ENCODE assay signal across 14 cellular contexts in the genomic region with DNA sequence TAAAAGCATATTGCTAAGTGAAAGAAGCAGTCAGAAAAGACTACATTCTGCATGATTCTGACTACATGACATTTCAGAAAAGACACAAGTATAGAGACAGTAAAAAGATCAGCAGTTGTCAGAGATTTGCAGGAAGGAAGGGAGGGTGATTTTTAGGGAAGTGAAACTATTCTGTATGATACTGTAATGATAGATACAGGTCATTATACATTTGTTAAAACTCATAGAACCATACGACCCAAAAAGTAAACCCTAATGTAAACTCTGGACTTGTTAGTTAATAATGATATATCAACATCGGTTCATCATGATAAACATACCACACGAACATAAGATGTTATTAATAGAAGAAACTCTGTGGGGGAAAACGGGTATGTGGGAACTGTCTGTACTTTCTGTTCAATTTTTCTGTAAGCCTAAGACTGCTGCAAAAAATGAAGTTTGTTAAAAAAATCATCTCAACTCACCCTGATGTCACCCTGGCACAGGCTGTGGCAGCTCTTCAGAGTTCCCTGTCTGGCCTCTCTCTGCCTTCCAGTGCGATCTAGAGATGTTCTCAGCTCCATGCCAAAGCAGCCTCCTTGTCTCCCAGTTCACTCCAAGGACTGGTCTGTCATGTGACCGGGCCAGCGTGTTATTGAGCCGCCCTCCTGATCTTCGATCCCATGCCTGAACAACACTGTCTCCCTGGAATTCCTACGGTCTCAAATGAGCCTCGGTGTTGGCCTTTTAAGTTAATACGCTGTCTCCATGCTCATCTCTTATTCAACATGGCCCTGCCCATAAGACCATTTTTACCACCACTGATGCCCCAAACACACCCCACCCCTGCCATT. TPM values are rescaled to one million over a fixed set of nuclear protein-coding genes. Genes with fewer than 3 reads are reported as not detected.
DNase-seq lines count a peak whose midpoint lies in the region; ATAC-seq, FAIRE-seq and TF ChIP-seq lines count a peak whose summit lies in the region.
"Had no signal": no experiment of that assay in that cellular context is flagged by ENCODE, and none has a peak within 500 bp of the region (broad histone marks: within the 10 kb centered on the region; RNA-seq: fewer than 3 reads in every experiment).

No MANE protein-coding gene starts in this region.

- H3K4me3 ChIP-seq in GM12878 (peak overlapping the region; percentile 20; the same call in 1 of the 2 replicates), aorta (ENCODE audit: low read length in 2 of 2) (no peak overlapping the region)
- H3K4me3 ChIP-seq in CD4-positive, alpha-beta memory T cell (ENCODE audit: low read length in 2 of 2), result no peak overlapping the region
- H3K4me3 ChIP-seq: skin epidermis had no signal

- in situ Hi-C loops in GM12878 (cut with MboI), result no loop called here

- no peak overlapping the region for H3K9ac ChIP-seq in GM12878 (ENCODE audit: control insufficient read depth, insufficient read depth, low read length)

- SMC1A ChIA-PET in GM12878 (lab: Charles Lee; ENCODE audit: uncharacterized antibody, unreplicated experiment), result interaction anchor here (0.9 to 5.7 kb wide), 13 partner anchors 9 to 241 kb away, joined by 3 to 40 read pairs (median 4); partner anchors contain the start of gene PRLR

- no peaks in the 10 kb centered on the region for H3K9me3 ChIP-seq in GM12878 (replicated peaks; ENCODE audit: control insufficient read depth, insufficient read depth, low read length)
- no peaks in the 10 kb centered on the region for H3K9me3 ChIP-seq in aorta (ENCODE audit: control insufficient read depth, low read length)
- no peaks in the 10 kb centered on the region for H3K9me3 ChIP-seq in CD4-positive, alpha-beta memory T cell (ENCODE audit: control insufficient read depth in 1 of 2, low read length in 2 of 2)

- no TSS peak for BruUV-seq in GM12878 (replicated peaks; lab: Mats Ljungman, UMichigan)

- CTCF ChIA-PET in GM12878 (lab: Yijun Ruan, JAX), result interaction anchor here (1.1 to 5.7 kb wide), 8 partner anchors 9 to 241 kb away, joined by 3 to 33 read pairs (median 6); partner anchors contain the start of gene PRLR
- CTCF ChIA-PET in CD4-positive, alpha-beta memory T cell (lab: Charles Lee; ENCODE audit: partially characterized antibody), result no interaction called here

- H3K4me1 ChIP-seq in GM12878 (ENCODE audit: control insufficient read depth, insufficient read depth, low read length) (peaks cover 15% of the 10 kb centered on the region), aorta (ENCODE audit: control insufficient read depth in 1 of 2, insufficient read depth in 2 of 2, low read length in 2 of 2) (peaks cover 0 to 1% of the 10 kb centered on the region in 2 donors)
- no peaks in the 10 kb centered on the region for H3K4me1 ChIP-seq in CD4-positive, alpha-beta memory T cell (ENCODE audit: insufficient read depth, low read length)

- peak overlapping the region; percentile 57 for H3K4me2 ChIP-seq in GM12878 (ENCODE audit: control insufficient read depth, insufficient read depth)

- intact Hi-C loops in GM12878 (cut with micrococcal nuclease; ENCODE audit: unreplicated experiment), result no loop called here
- intact Hi-C loops in aorta (cut with DNase I), result no loop called here
- intact Hi-C loops in CD4-positive, alpha-beta memory T cell (cut with micrococcal nuclease), result no loop called here

- H3K79me2 ChIP-seq in GM12878 (ENCODE audit: control insufficient read depth, insufficient read depth, low read length), result no peaks in the 10 kb centered on the region

- H3K27ac ChIP-seq in GM12878 (ENCODE audit: control insufficient read depth, insufficient read depth) (peak overlapping the region; percentile 30; the same call in 1 of the 2 replicates), aorta (ENCODE audit: low read depth in 1 of 2, low read length in 2 of 2) (no peak overlapping the region)
- no peak overlapping the region for H3K27ac ChIP-seq in CD4-positive, alpha-beta memory T cell (ENCODE audit: low read depth, low read length)

- no peak for TF ChIP-seq RAD21 in GM12878 (IDR thresholded peaks at IDR 0.05; ENCODE audit: insufficient read depth, low read depth, low read length)

- no peak for TF ChIP-seq POLR2A in GM12878 (IDR thresholded peaks at IDR 0.05; ENCODE audit: low read depth, low read length)

- RAD21 ChIA-PET in GM12878 (lab: Charles Lee; ENCODE audit: unreplicated experiment), result interaction anchor here (0.8 to 3.1 kb wide), 7 partner anchors 9 to 34 kb away, joined by 3 to 18 read pairs (median 4); no protein-coding TSS in a partner anchor

- TF ChIP-seq EP300 in GM12878 (IDR thresholded peaks at IDR 0.05; ENCODE audit: borderline replicate concordance in 1 of 2, control insufficient read depth in 1 of 2, low read depth in 2 of 2, low read length in 2 of 2), result peak in 1 of 2 experiments; percentile 79; a peak in 2 of 4 replicates

- H3K27me3 ChIP-seq in GM12878 (replicated peaks in 1 of 2; ENCODE audit: control insufficient read depth in 2 of 2, insufficient read depth in 2 of 2, low read length in 1 of 2), result no peaks in the 10 kb centered on the region
- no peaks in the 10 kb centered on the region for H3K27me3 ChIP-seq in aorta (ENCODE audit: control insufficient read depth in 1 of 2, insufficient read depth in 2 of 2, low read length in 1 of 2)
- H3K27me3 ChIP-seq in CD4-positive, alpha-beta memory T cell (ENCODE audit: insufficient read depth, low read length), result no peaks in the 10 kb centered on the region

- peaks cover 8 to 22% of the 10 kb centered on the region in 2 donors for H3K27me3 Mint-ChIP-seq in CD4-positive, alpha-beta memory T cell

- no peaks in the 10 kb centered on the region for H3K36me3 ChIP-seq in GM12878 (ENCODE audit: control insufficient read depth in 2 of 2, insufficient read depth in 2 of 2, low read length in 1 of 2)
- no peaks in the 10 kb centered on the region for H3K36me3 ChIP-seq in aorta (ENCODE audit: control insufficient read depth in 1 of 2, insufficient read depth in 2 of 2, low read length in 1 of 2)
- no peaks in the 10 kb centered on the region for H3K36me3 ChIP-seq in CD4-positive, alpha-beta memory T cell (ENCODE audit: insufficient read depth, low read length)

- DNase-seq in GM12878 (ENCODE audit: low read depth, low spot score) (peak; percentile 36), aorta (no peak), amniotic stem cell (lab: John Stamatoyannopoulos, UW) (no peak)
- DNase-seq in activated CD4-positive, alpha-beta T cell treated with anti-CD3 and anti-CD28 coated beads for 48 hours, result no peak
- no peak for DNase-seq in CD4-positive, alpha-beta memory T cell
- DNase-seq: activated CD4-positive, alpha-beta memory T cell treated with anti-CD3 and anti-CD28 coated beads, Interleukin-2, amount 10 ng/mL, durations not matched to agents 7 days and 5 days; central memory CD4-positive, alpha-beta T cell; COR-L47; NCI-H82 had no signal

- peak overlapping the region; percentile 45 for H2AFZ ChIP-seq in GM12878 (ENCODE audit: control insufficient read depth, low read depth, low read length)

- no peaks in the 10 kb centered on the region for H3K36me3 Mint-ChIP-seq in CD4-positive, alpha-beta memory T cell

- H3K27ac Mint-ChIP-seq in CD4-positive, alpha-beta memory T cell, result no peak overlapping the region
- H3K27ac Mint-ChIP-seq: activated CD4-positive, alpha-beta memory T cell treated with anti-CD3 and anti-CD28 coated beads, Interleukin-2, amount 10 ng/mL, durations not matched to agents 7 days and 5 days; type B pancreatic cell had no signal

- no peak for TF ChIP-seq CTCF in GM12878 (IDR thresholded peaks at IDR 0.05 in 2 of 3, conservative IDR thresholded peaks at IDR 0.05 in 1 of 3; ENCODE audit: control insufficient read depth in 2 of 3, extremely low read depth in 1 of 3, insufficient read depth in 1 of 3, low read depth in 3 of 3, low read length in 3 of 3)

- FAIRE-seq in GM12878 (lab: Jason Lieb, UNC), result no peak

- H3K4me3 Mint-ChIP-seq in CD4-positive, alpha-beta memory T cell, result no peak overlapping the region
- H3K4me3 Mint-ChIP-seq: activated CD4-positive, alpha-beta memory T cell treated with anti-CD3 and anti-CD28 coated beads, Interleukin-2, amount 10 ng/mL, durations not matched to agents 7 days and 5 days; type B pancreatic cell had no signal

- ATAC-seq in GM18502 (IDR thresholded peaks at IDR 0.05; ENCODE audit: poor library complexity, unreplicated experiment), result peak; percentile 97
- peak; percentile 96 for ATAC-seq in GM21526 (IDR thresholded peaks at IDR 0.05; ENCODE audit: low FRiP score, unreplicated experiment)
- ATAC-seq in HG03354 (IDR thresholded peaks at IDR 0.05; ENCODE audit: poor library complexity, severe bottlenecking, unreplicated experiment), result peak; percentile 98
- peak; percentile 96 for ATAC-seq in GM12878
- ATAC-seq in aorta (ENCODE audit: low FRiP score), result no peak

- no peaks in the 10 kb centered on the region for H4K20me1 ChIP-seq in GM12878 (ENCODE audit: control insufficient read depth, insufficient read depth)

- no peaks in the 10 kb centered on the region for H3K4me1 Mint-ChIP-seq in CD4-positive, alpha-beta memory T cell
- H3K4me1 Mint-ChIP-seq: activated CD4-positive, alpha-beta memory T cell treated with anti-CD3 and anti-CD28 coated beads, Interleukin-2, amount 10 ng/mL, durations not matched to agents 7 days and 5 days had no signal

- POLR2A ChIA-PET in GM12878 (lab: Charles Lee), result interaction anchor here (0.5 to 1.6 kb wide), 6 partner anchors 18 to 126 kb away, joined by 3 to 5 read pairs (median 3); no protein-coding TSS in a partner anchor
- POLR2A ChIA-PET in CD4-positive, alpha-beta memory T cell (lab: Charles Lee; ENCODE audit: partially characterized antibody), result no interaction called here

- peaks cover 0 to 2% (median 0%) of the 10 kb centered on the region in 8 donors for H3K9me3 Mint-ChIP-seq in CD4-positive, alpha-beta memory T cell
- H3K9me3 Mint-ChIP-seq: activated CD4-positive, alpha-beta memory T cell treated with anti-CD3 and anti-CD28 coated beads, Interleukin-2, amount 10 ng/mL, durations not matched to agents 7 days and 5 days; type B pancreatic cell had no signal

- 48% methylated on average over 12 of the region's 12 CpGs for WGBS in GM12878 (ENCODE audit: insufficient coverage, insufficient replicate concordance, low lambda C conversion rate, missing lambda C conversion rate)
- 85% methylated on average over 12 of the region's 12 CpGs for WGBS in aorta, 2 donors

RNA-seq across cellular contexts. Expression of gene PRLR, which starts 35.4 kb away (rescaled TPM):
- total RNA-seq in GM12878 (2013; cell fraction: nucleolus; rRNA removed), result 26.0 and 26.3 TPM in 2 replicates
- total RNA-seq in GM12878 (2014; rRNA removed), result 0.11 and 0.16 TPM in 2 replicates
- total RNA-seq in GM12878 (2014; rRNA removed; fragmentation: Illumina TruSeq; extraction: Trizol), result 0.27 and 0.28 TPM in 2 replicates
- total RNA-seq in GM12878 (2021), result 0.64 and 0.88 TPM in 2 replicates
- 0.09 TPM for polyA plus RNA-seq in GM12878 (2011; ENCODE audit: low read depth)
- polyA plus RNA-seq in GM12878 (2011; rRNA removed), result 8.1 and 11.1 TPM in 2 replicates
- polyA plus RNA-seq in GM12878 (2011; cell fraction: cytosol; rRNA removed), result 8.1 and 8.4 TPM in 2 replicates
- polyA plus RNA-seq in GM12878 (2011; cell fraction: nucleus; rRNA removed), result 14.4 and 14.9 TPM in 2 replicates
- polyA plus RNA-seq in GM12878 (2012), result 0.13 and 0.14 TPM in 2 replicates
- polyA plus RNA-seq in GM12878 (2014; fragmentation: Illumina TruSeq; extraction: Trizol), result 0.22 TPM in 2 replicates
- polyA plus RNA-seq in GM12878 (2014; fragmentation: Nextera tagmentation; extraction: Ambion mirVana), result under 1 TPM; 0.04 to 0.85 TPM
- polyA plus RNA-seq in GM12878 (2014; rRNA removed), result 0.08 and 0.10 TPM in 2 replicates
- under 1 TPM; 0.03 to 0.19 TPM for polyA plus RNA-seq in GM12878 (2016; fragmentation: Nextera tagmentation; extraction: Ambion mirVana)
- 34.9 and 35.0 TPM in 2 replicates for polyA minus RNA-seq in GM12878 (2011; rRNA and poly(A)+ RNA removed)
- polyA minus RNA-seq in GM12878 (2011; cell fraction: cytosol; rRNA and poly(A)+ RNA removed), result 11.4 and 14.6 TPM in 2 replicates
- polyA minus RNA-seq in GM12878 (2011; cell fraction: nucleus; rRNA and poly(A)+ RNA removed), result 10.6 and 19.5 TPM in 2 replicates
- total RNA-seq in aorta, result 1 to 10 TPM; 1.1 to 3.2 TPM
- under 1 TPM; 0.08 to 0.25 TPM for polyA plus RNA-seq in aorta
- not detected for total RNA-seq in CD4-positive, alpha-beta memory T cell
- not detected for polyA plus RNA-seq in CD4-positive, alpha-beta memory T cell
- total RNA-seq: activated CD4-positive, alpha-beta memory T cell treated with anti-CD3 and anti-CD28 coated beads, Interleukin-2, amount 10 ng/mL, durations not matched to agents 7 days and 5 days had no signal
